In the genomic region with DNA sequence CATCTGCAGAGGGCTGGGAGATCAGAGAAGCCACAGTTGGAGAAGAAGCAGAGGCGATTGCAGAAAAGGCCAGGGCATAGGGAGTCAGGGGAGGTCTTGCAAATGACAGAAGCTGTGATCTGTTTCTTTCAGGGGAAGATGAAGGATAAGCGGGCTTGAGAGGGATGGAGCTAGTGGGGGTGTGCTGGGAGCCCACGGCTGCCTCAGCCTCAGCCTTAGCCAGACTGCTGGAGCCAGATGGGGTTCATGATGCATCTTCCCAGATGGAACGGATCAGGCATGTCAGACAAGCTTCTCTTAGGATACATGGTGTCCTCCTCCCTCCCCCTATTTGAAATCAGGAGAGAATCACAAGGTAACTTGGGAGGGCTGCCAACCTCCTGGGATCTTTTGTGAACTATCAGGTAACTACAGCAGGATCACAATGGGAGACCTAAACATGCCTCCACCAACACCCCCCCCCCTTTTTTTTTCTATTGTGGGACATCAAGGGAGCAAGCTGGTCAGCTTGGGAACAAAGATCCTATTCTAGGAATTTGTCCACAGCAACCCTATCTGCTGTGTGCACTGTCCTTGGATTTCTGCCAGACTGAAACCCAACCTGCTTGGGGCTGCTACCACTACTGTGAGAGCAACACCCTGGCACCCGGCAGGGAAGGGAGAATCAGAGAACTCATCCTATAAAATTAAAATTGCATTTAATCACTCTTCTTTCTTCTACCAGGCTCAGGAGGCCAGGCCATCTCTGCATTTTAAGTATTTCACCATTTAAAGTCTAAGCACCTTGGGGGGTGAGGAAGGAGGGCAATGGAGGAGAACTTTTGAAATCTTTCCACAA, we compare ENCODE assay signal across 1 cellular context.
A peak's percentile ranks its signal among the peaks of the same experiment; 100 is the strongest.
TF ChIP-seq lines count a peak whose summit lies in the region.

No MANE protein-coding gene starts in this region.

TF ChIP-seq in K562, 482 proteins besides CTCF, POLR2A, EP300 and RAD21 (continued from another document and continues in another):
- TF ChIP-seq STAT5A (IDR thresholded peaks at IDR 0.05; ENCODE audit: borderline replicate concordance, low read length) (peak; percentile 80), SMARCE1 (IDR thresholded peaks at IDR 0.05) (0 out of 2 replicates have a peak, but pooled peaks have one; percentile 32), ARID1B (IDR thresholded peaks at IDR 0.05) (peak; percentile 91), GATA2 (CRISPR knock-in tag; IDR thresholded peaks at IDR 0.05) (0 out of 2 replicates have a peak, but pooled peaks have one; percentile 16), TCF3 (CRISPR knock-in tag; IDR thresholded peaks at IDR 0.05) (peak; percentile 87), MAZ (CRISPR knock-in tag; conservative IDR thresholded peaks at IDR 0.05 in 1 of 2, IDR thresholded peaks at IDR 0.05 in 1 of 2) (0 out of 4 replicates have a peak, but pooled peaks of 1 of the 2 experiments have one; percentile 21), TSC22D4 (tag; IDR thresholded peaks at IDR 0.05) (no peak), ATF7 (IDR thresholded peaks at IDR 0.05) (peak; percentile 25; the same call in 1 of the 2 replicates), FOSL1 (tag; conservative IDR thresholded peaks at IDR 0.05) (peak; percentile 9; the same call in 1 of the 2 replicates), ZNF134 (CRISPR knock-in tag; conservative IDR thresholded peaks at IDR 0.05) (no peak), FOXK2 (conservative IDR thresholded peaks at IDR 0.05 in 1 of 2, IDR thresholded peaks at IDR 0.05 in 1 of 2; ENCODE audit: low read depth in 2 of 2) (peak; percentile 23 to 56; a peak in 1 of 4 replicates), PTTG1 (tag; IDR thresholded peaks at IDR 0.05; ENCODE audit: low read depth) (no peak), NFIC (IDR thresholded peaks at IDR 0.05) (peak; percentile 96), EP400 (IDR thresholded peaks at IDR 0.05) (no peak), SMARCA4 (IDR thresholded peaks at IDR 0.05) (peak; percentile 44; the same call in 1 of the 2 replicates), SIN3B (IDR thresholded peaks at IDR 0.05; ENCODE audit: low read depth) (no peak)
- TF ChIP-seq, protein P1, sequence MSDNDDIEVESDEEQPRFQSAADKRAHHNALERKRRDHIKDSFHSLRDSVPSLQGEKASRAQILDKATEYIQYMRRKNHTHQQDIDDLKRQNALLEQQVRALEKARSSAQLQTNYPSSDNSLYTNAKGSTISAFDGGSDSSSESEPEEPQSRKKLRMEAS (CRISPR knock-in tag; IDR thresholded peaks at IDR 0.05) = no peak
- TF ChIP-seq, protein P2, sequence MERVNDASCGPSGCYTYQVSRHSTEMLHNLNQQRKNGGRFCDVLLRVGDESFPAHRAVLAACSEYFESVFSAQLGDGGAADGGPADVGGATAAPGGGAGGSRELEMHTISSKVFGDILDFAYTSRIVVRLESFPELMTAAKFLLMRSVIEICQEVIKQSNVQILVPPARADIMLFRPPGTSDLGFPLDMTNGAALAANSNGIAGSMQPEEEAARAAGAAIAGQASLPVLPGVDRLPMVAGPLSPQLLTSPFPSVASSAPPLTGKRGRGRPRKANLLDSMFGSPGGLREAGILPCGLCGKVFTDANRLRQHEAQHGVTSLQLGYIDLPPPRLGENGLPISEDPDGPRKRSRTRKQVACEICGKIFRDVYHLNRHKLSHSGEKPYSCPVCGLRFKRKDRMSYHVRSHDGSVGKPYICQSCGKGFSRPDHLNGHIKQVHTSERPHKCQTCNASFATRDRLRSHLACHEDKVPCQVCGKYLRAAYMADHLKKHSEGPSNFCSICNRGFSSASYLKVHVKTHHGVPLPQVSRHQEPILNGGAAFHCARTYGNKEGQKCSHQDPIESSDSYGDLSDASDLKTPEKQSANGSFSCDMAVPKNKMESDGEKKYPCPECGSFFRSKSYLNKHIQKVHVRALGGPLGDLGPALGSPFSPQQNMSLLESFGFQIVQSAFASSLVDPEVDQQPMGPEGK (CRISPR knock-in tag; IDR thresholded peaks at IDR 0.05; ENCODE audit: borderline replicate concordance) = no peak
- TF ChIP-seq, protein P3, sequence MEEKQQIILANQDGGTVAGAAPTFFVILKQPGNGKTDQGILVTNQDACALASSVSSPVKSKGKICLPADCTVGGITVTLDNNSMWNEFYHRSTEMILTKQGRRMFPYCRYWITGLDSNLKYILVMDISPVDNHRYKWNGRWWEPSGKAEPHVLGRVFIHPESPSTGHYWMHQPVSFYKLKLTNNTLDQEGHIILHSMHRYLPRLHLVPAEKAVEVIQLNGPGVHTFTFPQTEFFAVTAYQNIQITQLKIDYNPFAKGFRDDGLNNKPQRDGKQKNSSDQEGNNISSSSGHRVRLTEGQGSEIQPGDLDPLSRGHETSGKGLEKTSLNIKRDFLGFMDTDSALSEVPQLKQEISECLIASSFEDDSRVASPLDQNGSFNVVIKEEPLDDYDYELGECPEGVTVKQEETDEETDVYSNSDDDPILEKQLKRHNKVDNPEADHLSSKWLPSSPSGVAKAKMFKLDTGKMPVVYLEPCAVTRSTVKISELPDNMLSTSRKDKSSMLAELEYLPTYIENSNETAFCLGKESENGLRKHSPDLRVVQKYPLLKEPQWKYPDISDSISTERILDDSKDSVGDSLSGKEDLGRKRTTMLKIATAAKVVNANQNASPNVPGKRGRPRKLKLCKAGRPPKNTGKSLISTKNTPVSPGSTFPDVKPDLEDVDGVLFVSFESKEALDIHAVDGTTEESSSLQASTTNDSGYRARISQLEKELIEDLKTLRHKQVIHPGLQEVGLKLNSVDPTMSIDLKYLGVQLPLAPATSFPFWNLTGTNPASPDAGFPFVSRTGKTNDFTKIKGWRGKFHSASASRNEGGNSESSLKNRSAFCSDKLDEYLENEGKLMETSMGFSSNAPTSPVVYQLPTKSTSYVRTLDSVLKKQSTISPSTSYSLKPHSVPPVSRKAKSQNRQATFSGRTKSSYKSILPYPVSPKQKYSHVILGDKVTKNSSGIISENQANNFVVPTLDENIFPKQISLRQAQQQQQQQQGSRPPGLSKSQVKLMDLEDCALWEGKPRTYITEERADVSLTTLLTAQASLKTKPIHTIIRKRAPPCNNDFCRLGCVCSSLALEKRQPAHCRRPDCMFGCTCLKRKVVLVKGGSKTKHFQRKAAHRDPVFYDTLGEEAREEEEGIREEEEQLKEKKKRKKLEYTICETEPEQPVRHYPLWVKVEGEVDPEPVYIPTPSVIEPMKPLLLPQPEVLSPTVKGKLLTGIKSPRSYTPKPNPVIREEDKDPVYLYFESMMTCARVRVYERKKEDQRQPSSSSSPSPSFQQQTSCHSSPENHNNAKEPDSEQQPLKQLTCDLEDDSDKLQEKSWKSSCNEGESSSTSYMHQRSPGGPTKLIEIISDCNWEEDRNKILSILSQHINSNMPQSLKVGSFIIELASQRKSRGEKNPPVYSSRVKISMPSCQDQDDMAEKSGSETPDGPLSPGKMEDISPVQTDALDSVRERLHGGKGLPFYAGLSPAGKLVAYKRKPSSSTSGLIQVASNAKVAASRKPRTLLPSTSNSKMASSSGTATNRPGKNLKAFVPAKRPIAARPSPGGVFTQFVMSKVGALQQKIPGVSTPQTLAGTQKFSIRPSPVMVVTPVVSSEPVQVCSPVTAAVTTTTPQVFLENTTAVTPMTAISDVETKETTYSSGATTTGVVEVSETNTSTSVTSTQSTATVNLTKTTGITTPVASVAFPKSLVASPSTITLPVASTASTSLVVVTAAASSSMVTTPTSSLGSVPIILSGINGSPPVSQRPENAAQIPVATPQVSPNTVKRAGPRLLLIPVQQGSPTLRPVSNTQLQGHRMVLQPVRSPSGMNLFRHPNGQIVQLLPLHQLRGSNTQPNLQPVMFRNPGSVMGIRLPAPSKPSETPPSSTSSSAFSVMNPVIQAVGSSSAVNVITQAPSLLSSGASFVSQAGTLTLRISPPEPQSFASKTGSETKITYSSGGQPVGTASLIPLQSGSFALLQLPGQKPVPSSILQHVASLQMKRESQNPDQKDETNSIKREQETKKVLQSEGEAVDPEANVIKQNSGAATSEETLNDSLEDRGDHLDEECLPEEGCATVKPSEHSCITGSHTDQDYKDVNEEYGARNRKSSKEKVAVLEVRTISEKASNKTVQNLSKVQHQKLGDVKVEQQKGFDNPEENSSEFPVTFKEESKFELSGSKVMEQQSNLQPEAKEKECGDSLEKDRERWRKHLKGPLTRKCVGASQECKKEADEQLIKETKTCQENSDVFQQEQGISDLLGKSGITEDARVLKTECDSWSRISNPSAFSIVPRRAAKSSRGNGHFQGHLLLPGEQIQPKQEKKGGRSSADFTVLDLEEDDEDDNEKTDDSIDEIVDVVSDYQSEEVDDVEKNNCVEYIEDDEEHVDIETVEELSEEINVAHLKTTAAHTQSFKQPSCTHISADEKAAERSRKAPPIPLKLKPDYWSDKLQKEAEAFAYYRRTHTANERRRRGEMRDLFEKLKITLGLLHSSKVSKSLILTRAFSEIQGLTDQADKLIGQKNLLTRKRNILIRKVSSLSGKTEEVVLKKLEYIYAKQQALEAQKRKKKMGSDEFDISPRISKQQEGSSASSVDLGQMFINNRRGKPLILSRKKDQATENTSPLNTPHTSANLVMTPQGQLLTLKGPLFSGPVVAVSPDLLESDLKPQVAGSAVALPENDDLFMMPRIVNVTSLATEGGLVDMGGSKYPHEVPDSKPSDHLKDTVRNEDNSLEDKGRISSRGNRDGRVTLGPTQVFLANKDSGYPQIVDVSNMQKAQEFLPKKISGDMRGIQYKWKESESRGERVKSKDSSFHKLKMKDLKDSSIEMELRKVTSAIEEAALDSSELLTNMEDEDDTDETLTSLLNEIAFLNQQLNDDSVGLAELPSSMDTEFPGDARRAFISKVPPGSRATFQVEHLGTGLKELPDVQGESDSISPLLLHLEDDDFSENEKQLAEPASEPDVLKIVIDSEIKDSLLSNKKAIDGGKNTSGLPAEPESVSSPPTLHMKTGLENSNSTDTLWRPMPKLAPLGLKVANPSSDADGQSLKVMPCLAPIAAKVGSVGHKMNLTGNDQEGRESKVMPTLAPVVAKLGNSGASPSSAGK (IDR thresholded peaks at IDR 0.05) = no peak
- TF ChIP-seq, protein P4, sequence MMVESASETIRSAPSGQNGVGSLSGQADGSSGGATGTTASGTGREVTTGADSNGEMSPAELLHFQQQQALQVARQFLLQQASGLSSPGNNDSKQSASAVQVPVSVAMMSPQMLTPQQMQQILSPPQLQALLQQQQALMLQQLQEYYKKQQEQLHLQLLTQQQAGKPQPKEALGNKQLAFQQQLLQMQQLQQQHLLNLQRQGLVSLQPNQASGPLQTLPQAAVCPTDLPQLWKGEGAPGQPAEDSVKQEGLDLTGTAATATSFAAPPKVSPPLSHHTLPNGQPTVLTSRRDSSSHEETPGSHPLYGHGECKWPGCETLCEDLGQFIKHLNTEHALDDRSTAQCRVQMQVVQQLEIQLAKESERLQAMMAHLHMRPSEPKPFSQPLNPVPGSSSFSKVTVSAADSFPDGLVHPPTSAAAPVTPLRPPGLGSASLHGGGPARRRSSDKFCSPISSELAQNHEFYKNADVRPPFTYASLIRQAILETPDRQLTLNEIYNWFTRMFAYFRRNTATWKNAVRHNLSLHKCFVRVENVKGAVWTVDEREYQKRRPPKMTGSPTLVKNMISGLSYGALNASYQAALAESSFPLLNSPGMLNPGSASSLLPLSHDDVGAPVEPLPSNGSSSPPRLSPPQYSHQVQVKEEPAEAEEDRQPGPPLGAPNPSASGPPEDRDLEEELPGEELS (CRISPR knock-in tag; IDR thresholded peaks at IDR 0.05; ENCODE audit: borderline replicate concordance) = no peak
- TF ChIP-seq, protein P5, sequence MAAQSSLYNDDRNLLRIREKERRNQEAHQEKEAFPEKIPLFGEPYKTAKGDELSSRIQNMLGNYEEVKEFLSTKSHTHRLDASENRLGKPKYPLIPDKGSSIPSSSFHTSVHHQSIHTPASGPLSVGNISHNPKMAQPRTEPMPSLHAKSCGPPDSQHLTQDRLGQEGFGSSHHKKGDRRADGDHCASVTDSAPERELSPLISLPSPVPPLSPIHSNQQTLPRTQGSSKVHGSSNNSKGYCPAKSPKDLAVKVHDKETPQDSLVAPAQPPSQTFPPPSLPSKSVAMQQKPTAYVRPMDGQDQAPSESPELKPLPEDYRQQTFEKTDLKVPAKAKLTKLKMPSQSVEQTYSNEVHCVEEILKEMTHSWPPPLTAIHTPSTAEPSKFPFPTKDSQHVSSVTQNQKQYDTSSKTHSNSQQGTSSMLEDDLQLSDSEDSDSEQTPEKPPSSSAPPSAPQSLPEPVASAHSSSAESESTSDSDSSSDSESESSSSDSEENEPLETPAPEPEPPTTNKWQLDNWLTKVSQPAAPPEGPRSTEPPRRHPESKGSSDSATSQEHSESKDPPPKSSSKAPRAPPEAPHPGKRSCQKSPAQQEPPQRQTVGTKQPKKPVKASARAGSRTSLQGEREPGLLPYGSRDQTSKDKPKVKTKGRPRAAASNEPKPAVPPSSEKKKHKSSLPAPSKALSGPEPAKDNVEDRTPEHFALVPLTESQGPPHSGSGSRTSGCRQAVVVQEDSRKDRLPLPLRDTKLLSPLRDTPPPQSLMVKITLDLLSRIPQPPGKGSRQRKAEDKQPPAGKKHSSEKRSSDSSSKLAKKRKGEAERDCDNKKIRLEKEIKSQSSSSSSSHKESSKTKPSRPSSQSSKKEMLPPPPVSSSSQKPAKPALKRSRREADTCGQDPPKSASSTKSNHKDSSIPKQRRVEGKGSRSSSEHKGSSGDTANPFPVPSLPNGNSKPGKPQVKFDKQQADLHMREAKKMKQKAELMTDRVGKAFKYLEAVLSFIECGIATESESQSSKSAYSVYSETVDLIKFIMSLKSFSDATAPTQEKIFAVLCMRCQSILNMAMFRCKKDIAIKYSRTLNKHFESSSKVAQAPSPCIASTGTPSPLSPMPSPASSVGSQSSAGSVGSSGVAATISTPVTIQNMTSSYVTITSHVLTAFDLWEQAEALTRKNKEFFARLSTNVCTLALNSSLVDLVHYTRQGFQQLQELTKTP (IDR thresholded peaks at IDR 0.05; ENCODE audit: low read depth in 1 of 2, partially characterized antibody in 2 of 2) = no peak
- TF ChIP-seq, protein P6, sequence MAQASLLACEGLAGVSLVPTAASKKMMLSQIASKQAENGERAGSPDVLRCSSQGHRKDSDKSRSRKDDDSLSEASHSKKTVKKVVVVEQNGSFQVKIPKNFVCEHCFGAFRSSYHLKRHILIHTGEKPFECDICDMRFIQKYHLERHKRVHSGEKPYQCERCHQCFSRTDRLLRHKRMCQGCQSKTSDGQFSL (CRISPR knock-in tag; IDR thresholded peaks at IDR 0.05) = 0 out of 2 replicates have a peak, but pooled peaks have one; percentile 57
- TF ChIP-seq, protein P6 (tag; IDR thresholded peaks at IDR 0.05) = peak in 1 of 2 experiments; percentile 66; a peak in 1 of 4 replicates
- TF ChIP-seq, protein P7, sequence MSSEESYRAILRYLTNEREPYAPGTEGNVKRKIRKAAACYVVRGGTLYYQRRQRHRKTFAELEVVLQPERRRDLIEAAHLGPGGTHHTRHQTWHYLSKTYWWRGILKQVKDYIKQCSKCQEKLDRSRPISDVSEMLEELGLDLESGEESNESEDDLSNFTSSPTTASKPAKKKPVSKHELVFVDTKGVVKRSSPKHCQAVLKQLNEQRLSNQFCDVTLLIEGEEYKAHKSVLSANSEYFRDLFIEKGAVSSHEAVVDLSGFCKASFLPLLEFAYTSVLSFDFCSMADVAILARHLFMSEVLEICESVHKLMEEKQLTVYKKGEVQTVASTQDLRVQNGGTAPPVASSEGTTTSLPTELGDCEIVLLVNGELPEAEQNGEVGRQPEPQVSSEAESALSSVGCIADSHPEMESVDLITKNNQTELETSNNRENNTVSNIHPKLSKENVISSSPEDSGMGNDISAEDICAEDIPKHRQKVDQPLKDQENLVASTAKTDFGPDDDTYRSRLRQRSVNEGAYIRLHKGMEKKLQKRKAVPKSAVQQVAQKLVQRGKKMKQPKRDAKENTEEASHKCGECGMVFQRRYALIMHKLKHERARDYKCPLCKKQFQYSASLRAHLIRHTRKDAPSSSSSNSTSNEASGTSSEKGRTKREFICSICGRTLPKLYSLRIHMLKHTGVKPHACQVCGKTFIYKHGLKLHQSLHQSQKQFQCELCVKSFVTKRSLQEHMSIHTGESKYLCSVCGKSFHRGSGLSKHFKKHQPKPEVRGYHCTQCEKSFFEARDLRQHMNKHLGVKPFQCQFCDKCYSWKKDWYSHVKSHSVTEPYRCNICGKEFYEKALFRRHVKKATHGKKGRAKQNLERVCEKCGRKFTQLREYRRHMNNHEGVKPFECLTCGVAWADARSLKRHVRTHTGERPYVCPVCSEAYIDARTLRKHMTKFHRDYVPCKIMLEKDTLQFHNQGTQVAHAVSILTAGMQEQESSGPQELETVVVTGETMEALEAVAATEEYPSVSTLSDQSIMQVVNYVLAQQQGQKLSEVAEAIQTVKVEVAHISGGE (CRISPR knock-in tag; IDR thresholded peaks at IDR 0.05) = no peak
